ENCODE assay signal across 9 cellular contexts in genomic region chr21:35933466-35933865, GRCh38.
DNase-seq lines count a peak whose midpoint lies in the region; ATAC-seq, FAIRE-seq and TF ChIP-seq lines count a peak whose summit lies in the region.
"Had no signal": no experiment of that assay in that cellular context is flagged by ENCODE, and none has a peak within 500 bp of the region (broad histone marks: within the 10 kb centered on the region; RNA-seq: fewer than 3 reads in every experiment).

No MANE protein-coding gene starts in this region.

- no peak overlapping the region for H2AK5ac ChIP-seq in H1 (ENCODE audit: low read depth, low read length)

- H2AFZ ChIP-seq in H1 (ENCODE audit: low read length): no peak overlapping the region

- POLR2A ChIA-PET in H1 (lab: Charles Lee; ENCODE audit: partially characterized antibody): interaction anchor here (0.6 kb wide), 1 partner anchor 98 kb away, joined by 3 read pairs; no protein-coding TSS in a partner anchor

- no peak overlapping the region for H4K5ac ChIP-seq in H1 (ENCODE audit: insufficient read length, low read depth, low read length)

- H2BK12ac ChIP-seq in H1 (ENCODE audit: low read depth, low read length): no peak overlapping the region

- CTCF ChIA-PET in H1 (lab: Charles Lee; ENCODE audit: partially characterized antibody): interaction anchor here (0.6 to 2.1 kb wide), 19 partner anchors 9 to 1172 kb away, joined by 3 to 7 read pairs (median 4); no protein-coding TSS in a partner anchor

- no peaks in the 10 kb centered on the region for H4K20me1 ChIP-seq in H1 (replicated peaks in 1 of 2; ENCODE audit: control insufficient read depth in 1 of 2, insufficient read depth in 2 of 2, low read length in 2 of 2)

- no peak overlapping the region for H3K56ac ChIP-seq in H1 (replicated peaks; ENCODE audit: insufficient read length, low read depth, low read length)

- H3K18ac ChIP-seq in H1 (ENCODE audit: extremely low read depth, low read length): no peak overlapping the region

- H3K14ac ChIP-seq in H1 (ENCODE audit: insufficient read length): no peak overlapping the region

- H4K91ac ChIP-seq in H1 (replicated peaks; ENCODE audit: insufficient read length, low read length): no peak overlapping the region

- H4K8ac ChIP-seq in H1 (ENCODE audit: extremely low read depth, insufficient read depth, low read length): no peak overlapping the region

- H3K4me1 ChIP-seq in H1 (replicated peaks in 1 of 4; ENCODE audit: control insufficient read depth in 3 of 4, insufficient read depth in 4 of 4, low read length in 3 of 4): no peaks in the 10 kb centered on the region
- peaks cover 9% of the 10 kb centered on the region for H3K4me1 ChIP-seq in mucosa of descending colon (ENCODE audit: low read depth)

- H3K4me2 ChIP-seq in H1 (ENCODE audit: insufficient read depth in 1 of 2, low read depth in 2 of 2, low read length in 2 of 2): no peak overlapping the region

- H3K79me1 ChIP-seq in H1 (ENCODE audit: low read depth, low read length): no peaks in the 10 kb centered on the region

- no peak overlapping the region for H2BK20ac ChIP-seq in H1 (ENCODE audit: low read length)

- no peak for FAIRE-seq in H1 (lab: Jason Lieb, UNC)

- WGBS in H1 (ENCODE audit: extremely low coverage in 1 of 2, insufficient coverage in 1 of 2, insufficient read length in 1 of 2, insufficient replicate concordance in 2 of 2, low coverage in 1 of 2, low lambda C conversion rate in 2 of 2, missing lambda C conversion rate in 1 of 2), 2 experiments: 76% methylated on average over 3 of the region's 3 CpGs; no CpG with 5 or more reads in 1 of the 2 experiments

- H3K23me2 ChIP-seq in H1 (ENCODE audit: low read depth, low read length): no peaks in the 10 kb centered on the region

- intact Hi-C loops in mucosa of descending colon (cut with DNase I, micrococcal nuclease): no loop called here

- no peak for TF ChIP-seq EP300 in H1 (IDR thresholded peaks at IDR 0.05; ENCODE audit: borderline replicate concordance in 1 of 2, low read depth in 2 of 2, low read length in 2 of 2)

- no peak overlapping the region for H3K4me3 ChIP-seq in AG10803 (ENCODE audit: low read length)
- no peak overlapping the region for H3K4me3 ChIP-seq in H1 (ENCODE audit: extremely low read depth in 1 of 4, insufficient read depth in 2 of 4, low read depth in 3 of 4, low read length in 4 of 4)
- no peak overlapping the region for H3K4me3 ChIP-seq in mucosa of descending colon

- peak; percentile 51 for ATAC-seq in mucosa of descending colon
- ATAC-seq in GM18505 (IDR thresholded peaks at IDR 0.05; ENCODE audit: unreplicated experiment): no peak

- H3K9ac ChIP-seq in H1 (replicated peaks in 1 of 4; ENCODE audit: extremely low read depth in 1 of 4, low read depth in 3 of 4, low read length in 3 of 4): no peak overlapping the region

- H3K36me3 ChIP-seq in H1 (ENCODE audit: control insufficient read depth in 2 of 4, insufficient read depth in 4 of 4, low read length in 3 of 4): no peaks in the 10 kb centered on the region
- H3K36me3 ChIP-seq in mucosa of descending colon (ENCODE audit: low read depth): no peaks in the 10 kb centered on the region

- TF ChIP-seq CTCF in AG10803 (conservative IDR thresholded peaks at IDR 0.05; ENCODE audit: low read length) (peak; percentile 62), H1 (IDR thresholded peaks at IDR 0.05; ENCODE audit: control extremely low read depth in 1 of 3, insufficient read depth in 1 of 3, low read depth in 1 of 3, low read length in 3 of 3) (peak in 2 of 3 experiments; percentile 25 to 50; a peak in 2 of 4 replicates), mucosa of descending colon (IDR thresholded peaks at IDR 0.05) (no peak)

- no peak overlapping the region for H2BK15ac ChIP-seq in H1 (ENCODE audit: low read length)

- H2BK120ac ChIP-seq in H1 (replicated peaks; ENCODE audit: low read depth, low read length): no peak overlapping the region

- DNase-seq in AG10803 (ENCODE audit: low read depth) (peak; percentile 95), MV-4-11 (lab: John Stamatoyannopoulos, UW) (peak; percentile 93), H1 (ENCODE audit: low read depth in 1 of 2, low spot score in 2 of 2) (no peak), mucosa of descending colon (peak in 2 of 3 donors; percentile 16 to 52), NCI-H146 treated with DMSO at 0.1 percent for 48 hours (lab: John Stamatoyannopoulos, UW; ENCODE audit: unreplicated experiment) (no peak), germinal center (ENCODE audit: low spot score) (no peak), 8988T (no peak)
- DNase-seq: NCI-H1436 had no signal

- H3K79me2 ChIP-seq in H1 (ENCODE audit: control insufficient read depth in 1 of 2, insufficient read depth in 2 of 2, low read length in 2 of 2): no peaks in the 10 kb centered on the region

- no peak overlapping the region for H2BK5ac ChIP-seq in H1 (ENCODE audit: low read depth, low read length)

- no peak overlapping the region for H3K4ac ChIP-seq in H1 (replicated peaks; ENCODE audit: insufficient read length, low read depth, low read length)

- TF ChIP-seq RAD21 in H1 (IDR thresholded peaks at IDR 0.05 in 1 of 2, conservative IDR thresholded peaks at IDR 0.05 in 1 of 2; ENCODE audit: low read depth in 2 of 2, low read length in 2 of 2): peak; percentile 45 to 62

- no peak overlapping the region for H3K27ac ChIP-seq in H1 (ENCODE audit: low read depth, low read length)

- H3K27me3 ChIP-seq in H1 (replicated peaks in 1 of 4; ENCODE audit: control insufficient read depth in 3 of 4, extremely low read depth in 1 of 4, insufficient read depth in 3 of 4, low read length in 3 of 4): no peaks in the 10 kb centered on the region

- no peaks in the 10 kb centered on the region for H3K9me3 ChIP-seq in H1 (ENCODE audit: insufficient read depth in 2 of 2, low read depth in 1 of 2, low read length in 1 of 2)
- H3K9me3 ChIP-seq in mucosa of descending colon: no peaks in the 10 kb centered on the region

- TF ChIP-seq POLR2A in H1 (IDR thresholded peaks at IDR 0.05; ENCODE audit: control extremely low read depth in 1 of 2, low read depth in 2 of 2, low read length in 2 of 2) (no peak), GM18505 (IDR thresholded peaks at IDR 0.05; ENCODE audit: borderline replicate concordance, extremely low read depth, insufficient read depth, insufficient read length) (no peak)

- no peak overlapping the region for H3K23ac ChIP-seq in H1 (ENCODE audit: insufficient read length)

TF ChIP-seq in H1, 55 proteins besides CTCF, POLR2A, EP300 and RAD21:
- TF ChIP-seq GABPA (IDR thresholded peaks at IDR 0.05; ENCODE audit: borderline replicate concordance, insufficient read depth, low read length) (no peak), CHD1 (IDR thresholded peaks at IDR 0.05; ENCODE audit: low read depth, low read length) (no peak), RBBP5 (IDR thresholded peaks at IDR 0.05; ENCODE audit: borderline replicate concordance, low read depth, low read length) (no peak)
TF ChIP-seq in H1: peak in this region for 0.

Comparison
In these comparisons a context has a peak if more than half of its experiments do, and no peak if none do; other contexts are left out.
1. DNase-seq: peak in AG10803 (single experiment), MV-4-11 (single experiment) and mucosa of descending colon (2 of 3); none in H1 (0 of 2), NCI-H146 treated with DMSO at 0.1 percent for 48 hours (single experiment), germinal center (single experiment) and 8988T (single experiment).